In genomic region chr15:41603941-41604660, GRCh38 we compare ENCODE assay signal across 8 cellular contexts. TPM values are rescaled to one million over a fixed set of nuclear protein-coding genes. Genes with fewer than 3 reads are reported as not detected.
DNase-seq lines count a peak whose midpoint lies in the region; ATAC-seq and TF ChIP-seq lines count a peak whose summit lies in the region.

No MANE protein-coding gene starts in this region.

- no peaks in the 10 kb centered on the region for H3K9me3 Mint-ChIP-seq in activated T-cell treated with anti-CD3 and anti-CD28 coated beads, Interleukin-2, amount 50 U/mL, for 72 hours
- no peaks in the 10 kb centered on the region for H3K9me3 Mint-ChIP-seq in nephron

- H3K36me3 Mint-ChIP-seq in activated T-cell treated with anti-CD3 and anti-CD28 coated beads, Interleukin-2, amount 50 U/mL, for 72 hours (ENCODE audit: insufficient read depth in 2 of 2): no peaks in the 10 kb centered on the region
- no peaks in the 10 kb centered on the region for H3K36me3 Mint-ChIP-seq in nephron (ENCODE audit: low read depth)

- peaks cover 9% of the 10 kb centered on the region for H3K4me1 ChIP-seq in fibroblast of lung (ENCODE audit: control insufficient read depth, extremely low read depth, insufficient read depth, low read length)

- no peaks in the 10 kb centered on the region for H4K20me1 ChIP-seq in fibroblast of lung (ENCODE audit: control insufficient read depth, extremely low read depth, insufficient read depth, low read length)

- H3K36me3 ChIP-seq in fibroblast of lung (ENCODE audit: control insufficient read depth, insufficient read depth, low read length): no peaks in the 10 kb centered on the region

- no peak overlapping the region for H3K27ac Mint-ChIP-seq in activated T-cell treated with anti-CD3 and anti-CD28 coated beads, Interleukin-2, amount 50 U/mL, for 72 hours
- peak overlapping the region in 1 of 3 experiments; percentile 38 for H3K27ac Mint-ChIP-seq in nephron

- TF ChIP-seq CTCF in fibroblast of lung (conservative IDR thresholded peaks at IDR 0.05 in 1 of 2, IDR thresholded peaks at IDR 0.05 in 1 of 2; ENCODE audit: low read depth in 1 of 2, low read length in 2 of 2): peak; percentile 81 to 86
- peak; percentile 79 to 80 (median 79) for TF ChIP-seq CTCF in nephron (IDR thresholded peaks at IDR 0.05; ENCODE audit: unreplicated experiment in 3 of 3)

- H3K79me2 ChIP-seq in fibroblast of lung (ENCODE audit: control insufficient read depth, insufficient read depth, low read length): no peaks in the 10 kb centered on the region

- DNase-seq in COLO829 (ENCODE audit: low spot score): peak; percentile 61
- peak; percentile 89 for DNase-seq in HS-5 (ENCODE audit: low read depth)
- peak; percentile 67 to 70 for DNase-seq in activated T-cell treated with anti-CD3 and anti-CD28 coated beads, Interleukin-2, amount 50 U/mL, for 72 hours
- DNase-seq in fibroblast of lung (ENCODE audit: low read depth in 2 of 2): peak; percentile 89 to 91
- peak; percentile 81 for DNase-seq in stromal cell of bone marrow (ENCODE audit: low read depth)

- H3K9me3 ChIP-seq in fibroblast of lung (ENCODE audit: control insufficient read depth, insufficient read depth, low read depth, low read length): no peaks in the 10 kb centered on the region

- peak overlapping the region; percentile 35 to 57 (median 50) for H3K4me3 ChIP-seq in fibroblast of lung (replicated peaks in 1 of 4; ENCODE audit: control extremely low read depth in 1 of 4, insufficient read depth in 1 of 4, low read depth in 3 of 4, low read length in 4 of 4)

- peak overlapping the region; percentile 65 for H3K27ac ChIP-seq in fibroblast of lung (ENCODE audit: insufficient read depth, low read length)

- peak overlapping the region; percentile 65 for H3K4me2 ChIP-seq in fibroblast of lung (ENCODE audit: extremely low read depth, insufficient read depth, low read length)

- peaks cover 11% of the 10 kb centered on the region for H3K4me1 Mint-ChIP-seq in activated T-cell treated with anti-CD3 and anti-CD28 coated beads, Interleukin-2, amount 50 U/mL, for 72 hours (ENCODE audit: low read depth)
- H3K4me1 Mint-ChIP-seq in nephron: peaks cover 17% of the 10 kb centered on the region

- no peaks in the 10 kb centered on the region for H3K27me3 ChIP-seq in fibroblast of lung (ENCODE audit: control insufficient read depth, insufficient read depth, low read length)

- H3K4me3 Mint-ChIP-seq in activated T-cell treated with anti-CD3 and anti-CD28 coated beads, Interleukin-2, amount 50 U/mL, for 72 hours: peak overlapping the region; percentile 82 to 90
- peak overlapping the region; percentile 47 to 60 (median 55) for H3K4me3 Mint-ChIP-seq in nephron

- peak overlapping the region; percentile 38 for H3K9ac ChIP-seq in fibroblast of lung (ENCODE audit: insufficient read depth, low read length)

- ATAC-seq in activated T-cell treated with anti-CD3 and anti-CD28 coated beads, Interleukin-2, amount 50 U/mL, for 72 hours (replicated peaks in 1 of 2): peak; percentile 89 to 95
- ATAC-seq in GM18861 (IDR thresholded peaks at IDR 0.05; ENCODE audit: unreplicated experiment): no peak

- peaks cover 28% of the 10 kb centered on the region for H3K27me3 Mint-ChIP-seq in activated T-cell treated with anti-CD3 and anti-CD28 coated beads, Interleukin-2, amount 50 U/mL, for 72 hours (ENCODE audit: low read depth)
- H3K27me3 Mint-ChIP-seq in nephron (ENCODE audit: low read depth): peaks cover 13% of the 10 kb centered on the region

- H2AFZ ChIP-seq in fibroblast of lung (ENCODE audit: low read length): peak overlapping the region; percentile 6

TF ChIP-seq in PFSK-1, 5 proteins besides CTCF, POLR2A, EP300 and RAD21:
- TF ChIP-seq FOXP2 (optimal IDR thresholded peaks at IDR 0.05; ENCODE audit: borderline replicate concordance, extremely low read depth, extremely low read length, insufficient read depth) (peak; percentile 30), REST (IDR thresholded peaks at IDR 0.05; ENCODE audit: insufficient read depth in 1 of 2, low read depth in 2 of 2, low read length in 2 of 2) (no peak)

RNA-seq across cellular contexts. Expression of gene TYRO3, which starts 45.1 kb away (rescaled TPM):
- polyA plus RNA-seq in PFSK-1 (2012; ENCODE audit: insufficient read length, low read depth): 37.3 TPM
- total RNA-seq in activated T-cell treated with anti-CD3 and anti-CD28 coated beads, Interleukin-2, amount 50 U/mL, for 72 hours: 1 to 10 TPM; 2.2 to 3.0 TPM
- 9.8 and 14.9 TPM in 2 replicates for total RNA-seq in fibroblast of lung
- polyA plus RNA-seq in fibroblast of lung: 9.2 and 20.9 TPM in 2 replicates
- polyA plus RNA-seq in fibroblast of lung (2012): 11.9 and 29.4 TPM in 2 replicates
- 23.6 and 112 TPM in 2 replicates for polyA minus RNA-seq in fibroblast of lung (ENCODE audit: low replicate concordance)

RNA-seq across cellular contexts. Expression of gene MGA, which starts 56.1 kb away (rescaled TPM):
- polyA plus RNA-seq in PFSK-1 (2012; ENCODE audit: insufficient read length, low read depth): 6.5 TPM
- 10 to 100 TPM; 35.6 to 37.5 TPM for total RNA-seq in activated T-cell treated with anti-CD3 and anti-CD28 coated beads, Interleukin-2, amount 50 U/mL, for 72 hours
- total RNA-seq in fibroblast of lung: 31.6 and 33.7 TPM in 2 replicates
- 6.1 and 6.5 TPM in 2 replicates for polyA plus RNA-seq in fibroblast of lung
- 4.9 and 6.1 TPM in 2 replicates for polyA plus RNA-seq in fibroblast of lung (2012)
- 12.9 and 29.0 TPM in 2 replicates for polyA minus RNA-seq in fibroblast of lung (ENCODE audit: low replicate concordance)
